In the genomic region with DNA sequence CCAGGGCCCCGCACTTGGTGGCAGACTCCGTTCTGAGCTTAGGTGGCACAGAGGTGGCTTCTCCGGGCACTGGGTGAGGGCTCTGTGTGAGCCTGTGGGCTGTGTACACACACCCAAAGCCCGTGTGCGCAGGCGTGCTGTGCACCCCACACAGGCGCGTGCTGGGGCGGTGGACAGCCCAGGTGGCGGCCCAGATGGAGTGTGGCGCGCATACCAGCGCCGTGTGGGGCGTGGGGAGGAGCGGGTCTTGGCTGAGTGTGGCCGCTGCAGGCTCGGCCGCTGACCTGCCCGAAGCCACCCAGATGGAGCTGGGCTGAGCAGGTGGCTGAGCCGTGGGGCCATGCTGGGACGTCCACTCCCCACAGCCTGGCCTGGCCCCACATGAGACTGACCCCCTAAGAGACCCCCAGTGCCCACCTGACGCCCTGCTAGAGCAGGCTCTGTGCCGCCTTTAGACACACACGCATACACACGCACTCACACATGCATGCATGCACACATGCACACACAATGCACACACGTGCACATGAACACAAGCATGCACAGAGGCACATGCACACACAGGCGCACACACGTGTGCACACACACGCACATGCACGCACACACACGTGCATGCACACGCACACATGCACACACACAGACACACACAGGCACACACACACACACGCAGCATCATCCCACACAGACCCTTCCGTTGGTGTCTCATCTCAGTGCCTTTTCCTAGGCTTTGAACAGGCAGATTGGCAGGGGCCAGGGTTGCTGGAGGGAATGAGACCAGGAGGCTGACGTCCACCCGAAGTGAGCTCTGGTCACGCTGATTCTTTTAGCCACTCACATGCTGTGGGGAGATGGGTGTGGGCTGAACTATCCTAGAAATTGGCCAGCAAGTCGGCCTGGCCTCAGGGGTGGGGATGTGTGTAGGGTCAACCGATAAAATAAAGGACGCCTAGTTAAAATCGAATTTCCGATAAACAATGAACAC, we compare ENCODE assay signal across 16 cellular contexts. TPM values are rescaled to one million over a fixed set of nuclear protein-coding genes. Genes with fewer than 3 reads are reported as not detected.
DNase-seq lines count a peak whose midpoint lies in the region; ATAC-seq, FAIRE-seq and TF ChIP-seq lines count a peak whose summit lies in the region.
"Had no signal": no experiment of that assay in that cellular context is flagged by ENCODE, and none has a peak within 500 bp of the region (broad histone marks: within the 10 kb centered on the region; RNA-seq: fewer than 3 reads in every experiment).

No MANE protein-coding gene starts in this region.

- H3K4me1 Mint-ChIP-seq in nephron: peaks cover 18% of the 10 kb centered on the region

- no peak overlapping the region for H3K9ac ChIP-seq in GM12878 (ENCODE audit: control insufficient read depth, insufficient read depth, low read length)
- H3K9ac ChIP-seq: BLaER1 treated with 17β-estradiol and CSF1 and Interleukin-3, amounts not matched to agents 10 nM and 100 nM had no signal

- intact Hi-C loops in GM12878 (cut with micrococcal nuclease; ENCODE audit: unreplicated experiment) (no loop called here), Right ventricle myocardium inferior (cut with DNase I) (no loop called here), tibial artery (cut with DNase I; ENCODE audit: low total_unique reads) (no loop called here)

- H2AFZ ChIP-seq in GM12878 (ENCODE audit: control insufficient read depth, low read depth, low read length): no peak overlapping the region

- no peak overlapping the region for H3K4me2 ChIP-seq in GM12878 (ENCODE audit: control insufficient read depth, insufficient read depth)

- peak overlapping the region; percentile 47 to 96 (median 72) for H3K27ac Mint-ChIP-seq in nephron

- H3K9me3 ChIP-seq in GM12878 (replicated peaks; ENCODE audit: control insufficient read depth, insufficient read depth, low read length) (no peaks in the 10 kb centered on the region), tibial artery (no peaks in the 10 kb centered on the region)
- H3K9me3 ChIP-seq: BLaER1 treated with 17β-estradiol and CSF1 and Interleukin-3, amounts not matched to agents 10 nM and 100 nM had no signal

- H3K36me3 Mint-ChIP-seq in nephron (ENCODE audit: low read depth): no peaks in the 10 kb centered on the region

- H3K36me3 ChIP-seq in GM12878 (ENCODE audit: control insufficient read depth in 2 of 2, insufficient read depth in 2 of 2, low read length in 1 of 2) (no peaks in the 10 kb centered on the region), tibial artery (no peaks in the 10 kb centered on the region)
- H3K36me3 ChIP-seq: BLaER1 treated with 17β-estradiol and CSF1 and Interleukin-3, amounts not matched to agents 10 nM and 100 nM had no signal

- CTCF ChIA-PET in GM12878 (lab: Yijun Ruan, JAX): no interaction called here

- no peak for TF ChIP-seq RAD21 in GM12878 (IDR thresholded peaks at IDR 0.05; ENCODE audit: insufficient read depth, low read depth, low read length)

- TF ChIP-seq POLR2A in GM12878 (IDR thresholded peaks at IDR 0.05; ENCODE audit: low read depth, low read length): no peak

- H3K4me1 ChIP-seq in GM12878 (ENCODE audit: control insufficient read depth, insufficient read depth, low read length) (peaks cover 9% of the 10 kb centered on the region), tibial artery (peaks cover 0 to 38% (median 23%) of the 10 kb centered on the region in 4 donors)

- SMC1A ChIA-PET in GM12878 (lab: Charles Lee; ENCODE audit: uncharacterized antibody, unreplicated experiment): no interaction called here

- H3K27ac ChIP-seq in GM12878 (ENCODE audit: control insufficient read depth, insufficient read depth) (no peak overlapping the region), tibial artery (no peak overlapping the region)
- H3K27ac ChIP-seq: BLaER1 treated with 17β-estradiol and CSF1 and Interleukin-3, amounts not matched to agents 10 nM and 100 nM had no signal

- H3K27me3 ChIP-seq in GM12878 (replicated peaks in 1 of 2; ENCODE audit: control insufficient read depth in 2 of 2, insufficient read depth in 2 of 2, low read length in 1 of 2) (peaks cover 4 to 9% of the 10 kb centered on the region in 2 experiments; a peak in 3 of 4 replicates), tibial artery (peaks cover 0 to 81% of the 10 kb centered on the region in 2 donors)

- DNase-seq in DMS53 (lab: John Stamatoyannopoulos, UW) (peak; percentile 42), DMS53 treated with DMSO at 0.1 percent for 48 hours (lab: John Stamatoyannopoulos, UW; ENCODE audit: unreplicated experiment) (no peak), G401 (ENCODE audit: low spot score) (peak; percentile 89), GM12878 (ENCODE audit: low read depth, low spot score) (no peak), Right ventricle myocardium inferior (ENCODE audit: missing footprints) (no peak), tibial artery (no peak)
- DNase-seq in activated CD8-positive, alpha-beta memory T cell treated with anti-CD3 and anti-CD28 coated beads for 24 hours: no peak
- DNase-seq: 8988T, NCI-H1694, NCI-H446 treated with DMSO at 0.1 percent for 48 hours had no signal

- TF ChIP-seq CTCF in GM12878 (IDR thresholded peaks at IDR 0.05 in 2 of 3, conservative IDR thresholded peaks at IDR 0.05 in 1 of 3; ENCODE audit: control insufficient read depth in 2 of 3, extremely low read depth in 1 of 3, insufficient read depth in 1 of 3, low read depth in 3 of 3, low read length in 3 of 3): no peak
- TF ChIP-seq CTCF in nephron (IDR thresholded peaks at IDR 0.05; ENCODE audit: unreplicated experiment in 3 of 3): no peak
- TF ChIP-seq CTCF in tibial artery (IDR thresholded peaks at IDR 0.05): no peak

- no peak for TF ChIP-seq EP300 in GM12878 (IDR thresholded peaks at IDR 0.05; ENCODE audit: borderline replicate concordance in 1 of 2, control insufficient read depth in 1 of 2, low read depth in 2 of 2, low read length in 2 of 2)

- H3K79me2 ChIP-seq in GM12878 (ENCODE audit: control insufficient read depth, insufficient read depth, low read length): no peaks in the 10 kb centered on the region

- no peak for FAIRE-seq in GM12878 (lab: Jason Lieb, UNC)
- FAIRE-seq: GM12891 had no signal

- H3K27me3 Mint-ChIP-seq in nephron (ENCODE audit: low read depth): peaks cover 32% of the 10 kb centered on the region

- no peaks in the 10 kb centered on the region for H4K20me1 ChIP-seq in GM12878 (ENCODE audit: control insufficient read depth, insufficient read depth)

- H3K4me3 Mint-ChIP-seq in nephron: peak overlapping the region; percentile 28 to 73 (median 45)

- H3K4me3 ChIP-seq in GM12878 (no peak overlapping the region), tibial artery (no peak overlapping the region)
- H3K4me3 ChIP-seq: BLaER1 treated with 17β-estradiol and CSF1 and Interleukin-3, amounts not matched to agents 10 nM and 100 nM had no signal

- ATAC-seq in GM12878 (no peak), Right ventricle myocardium inferior (no peak)
- ATAC-seq: HCT116 had no signal

- 76% methylated on average over 33 of the region's 43 CpGs for WGBS in GM12878 (ENCODE audit: insufficient coverage, insufficient replicate concordance, low lambda C conversion rate, missing lambda C conversion rate)

- POLR2A ChIA-PET in GM12878 (lab: Charles Lee): no interaction called here

- RAD21 ChIA-PET in GM12878 (lab: Charles Lee; ENCODE audit: unreplicated experiment): no interaction called here

- BruUV-seq in GM12878 (replicated peaks; lab: Mats Ljungman, UMichigan): no TSS peak

- in situ Hi-C loops in G401 (cut with HindIII; ENCODE audit: low sequenced_read_pairs) (no loop called here), GM12878 (cut with MboI) (no loop called here)

- no peaks in the 10 kb centered on the region for H3K9me3 Mint-ChIP-seq in nephron

RNA-seq across cellular contexts. Expression of a gene that starts 2.1 kb away (rescaled TPM):
- 0.41 and 2.3 TPM in 2 replicates for total RNA-seq in G401 (2014; rRNA removed; shearing (Covaris generic))
- total RNA-seq in GM12878 (2013; cell fraction: nucleolus; rRNA removed): not detected in 2 replicates
- total RNA-seq in GM12878 (2014; rRNA removed) (not detected in 2 replicates), GM12878 (2014; rRNA removed; fragmentation: Illumina TruSeq; extraction: Trizol) (not detected in 2 replicates), GM12878 (2021) (not detected in 2 replicates), Right ventricle myocardium inferior (not detected)
- not detected for polyA plus RNA-seq in GM12878 (2011; ENCODE audit: low read depth)
- polyA plus RNA-seq in GM12878 (2011; rRNA removed) (not detected in 2 replicates), GM12878 (2014; fragmentation: Illumina TruSeq; extraction: Trizol) (not detected in 2 replicates), GM12878 (2014; fragmentation: Nextera tagmentation; extraction: Ambion mirVana) (not detected), GM12878 (2014; rRNA removed) (not detected in 2 replicates), GM12878 (2016; fragmentation: Nextera tagmentation; extraction: Ambion mirVana) (not detected)
- not detected in 2 replicates for polyA plus RNA-seq in GM12878 (2011; cell fraction: cytosol; rRNA removed)
- not detected in 2 replicates for polyA plus RNA-seq in GM12878 (2011; cell fraction: nucleus; rRNA removed)
- not detected in 2 replicates for polyA plus RNA-seq in GM12878 (2012)
- not detected in 2 replicates for polyA minus RNA-seq in GM12878 (2011; rRNA and poly(A)+ RNA removed)
- not detected in 2 replicates for polyA minus RNA-seq in GM12878 (2011; cell fraction: cytosol; rRNA and poly(A)+ RNA removed)
- polyA minus RNA-seq in GM12878 (2011; cell fraction: nucleus; rRNA and poly(A)+ RNA removed): not detected in 2 replicates
- total RNA-seq: OCI-LY7, RPMI7951 had no signal

RNA-seq across cellular contexts. Expression of a gene that starts 4.6 kb away (rescaled TPM):
- 2.7 and 4.1 TPM in 2 replicates for total RNA-seq in G401 (2014; rRNA removed; shearing (Covaris generic))
- total RNA-seq in GM12878 (2013; cell fraction: nucleolus; rRNA removed): 8.6 and 10.5 TPM in 2 replicates
- total RNA-seq in GM12878 (2014; rRNA removed) (1.1 and 1.5 TPM in 2 replicates), GM12878 (2014; rRNA removed; fragmentation: Illumina TruSeq; extraction: Trizol) (0.13 and 0.18 TPM in 2 replicates), GM12878 (2021) (0.67 and 0.72 TPM in 2 replicates), Right ventricle myocardium inferior (0.57 TPM)
- polyA plus RNA-seq in GM12878 (2011; ENCODE audit: low read depth): 0.54 TPM
- polyA plus RNA-seq in GM12878 (2011; rRNA removed) (0.35 and 0.57 TPM in 2 replicates), GM12878 (2014; fragmentation: Illumina TruSeq; extraction: Trizol) (0.07 TPM in 1 of 2 replicates, not detected in the other), GM12878 (2014; fragmentation: Nextera tagmentation; extraction: Ambion mirVana) (not detected), GM12878 (2014; rRNA removed) (0.97 and 1.1 TPM in 2 replicates), GM12878 (2016; fragmentation: Nextera tagmentation; extraction: Ambion mirVana) (under 1 TPM in 1 of 2 experiments, not detected in 1; 0.52 TPM)
- polyA plus RNA-seq in GM12878 (2011; cell fraction: cytosol; rRNA removed): 0.79 and 0.85 TPM in 2 replicates
- 4.8 and 5.7 TPM in 2 replicates for polyA plus RNA-seq in GM12878 (2011; cell fraction: nucleus; rRNA removed)
- polyA plus RNA-seq in GM12878 (2012): 1.6 TPM in 2 replicates
- polyA minus RNA-seq in GM12878 (2011; rRNA and poly(A)+ RNA removed): 0.29 and 0.52 TPM in 2 replicates
- polyA minus RNA-seq in GM12878 (2011; cell fraction: cytosol; rRNA and poly(A)+ RNA removed): 0.53 TPM in 1 of 2 replicates, not detected in the other
- 2.0 and 3.3 TPM in 2 replicates for polyA minus RNA-seq in GM12878 (2011; cell fraction: nucleus; rRNA and poly(A)+ RNA removed)

RNA-seq across cellular contexts. Expression of a gene that starts 7.5 kb away (rescaled TPM):
- 38.8 and 54.4 TPM in 2 replicates for total RNA-seq in G401 (2014; rRNA removed; shearing (Covaris generic))
- 39.2 and 47.0 TPM in 2 replicates for total RNA-seq in GM12878 (2013; cell fraction: nucleolus; rRNA removed)
- total RNA-seq in GM12878 (2014; rRNA removed) (15.5 and 17.5 TPM in 2 replicates), GM12878 (2014; rRNA removed; fragmentation: Illumina TruSeq; extraction: Trizol) (4.5 and 5.5 TPM in 2 replicates), GM12878 (2021) (24.0 and 31.3 TPM in 2 replicates), Right ventricle myocardium inferior (16.6 TPM)
- polyA plus RNA-seq in GM12878 (2011; ENCODE audit: low read depth): 3.2 TPM
- polyA plus RNA-seq in GM12878 (2011; rRNA removed) (2.0 and 5.7 TPM in 2 replicates), GM12878 (2014; fragmentation: Illumina TruSeq; extraction: Trizol) (1.9 and 4.4 TPM in 2 replicates), GM12878 (2014; fragmentation: Nextera tagmentation; extraction: Ambion mirVana) (1 to 10 TPM in 1 of 2 experiments, not detected in 1; 1.8 TPM), GM12878 (2014; rRNA removed) (26.6 and 28.5 TPM in 2 replicates), GM12878 (2016; fragmentation: Nextera tagmentation; extraction: Ambion mirVana) (10 to 100 TPM; 25.6 to 30.7 TPM)
- polyA plus RNA-seq in GM12878 (2011; cell fraction: cytosol; rRNA removed): 7.9 and 14.6 TPM in 2 replicates
- 62.1 and 85.8 TPM in 2 replicates for polyA plus RNA-seq in GM12878 (2011; cell fraction: nucleus; rRNA removed)
- polyA plus RNA-seq in GM12878 (2012): 12.2 and 13.2 TPM in 2 replicates
- 7.8 and 15.8 TPM in 2 replicates for polyA minus RNA-seq in GM12878 (2011; rRNA and poly(A)+ RNA removed)
- polyA minus RNA-seq in GM12878 (2011; cell fraction: cytosol; rRNA and poly(A)+ RNA removed): 6.1 and 7.1 TPM in 2 replicates
- 16.1 and 27.3 TPM in 2 replicates for polyA minus RNA-seq in GM12878 (2011; cell fraction: nucleus; rRNA and poly(A)+ RNA removed)

RNA-seq across cellular contexts. Expression of a gene that starts 27.6 kb away (rescaled TPM):
- total RNA-seq in G401 (2014; rRNA removed; shearing (Covaris generic)): 28.6 and 32.2 TPM in 2 replicates
- 9.6 and 12.5 TPM in 2 replicates for total RNA-seq in GM12878 (2013; cell fraction: nucleolus; rRNA removed)
- total RNA-seq in GM12878 (2014; rRNA removed) (10.2 and 10.6 TPM in 2 replicates), GM12878 (2014; rRNA removed; fragmentation: Illumina TruSeq; extraction: Trizol) (1.8 and 3.3 TPM in 2 replicates), GM12878 (2021) (10.0 and 11.8 TPM in 2 replicates), Right ventricle myocardium inferior (8.8 TPM)
- polyA plus RNA-seq in GM12878 (2011; ENCODE audit: low read depth): 2.0 TPM
- polyA plus RNA-seq in GM12878 (2011; rRNA removed) (2.1 and 3.9 TPM in 2 replicates), GM12878 (2014; fragmentation: Illumina TruSeq; extraction: Trizol) (2.0 TPM in 1 of 2 replicates, not detected in the other), GM12878 (2014; fragmentation: Nextera tagmentation; extraction: Ambion mirVana) (under 1 TPM; 0.06 to 0.35 TPM), GM12878 (2014; rRNA removed) (12.8 and 14.3 TPM in 2 replicates), GM12878 (2016; fragmentation: Nextera tagmentation; extraction: Ambion mirVana) (1 to 10 TPM; 5.2 to 6.9 TPM)
- 7.3 and 10.2 TPM in 2 replicates for polyA plus RNA-seq in GM12878 (2011; cell fraction: cytosol; rRNA removed)
- polyA plus RNA-seq in GM12878 (2011; cell fraction: nucleus; rRNA removed): 12.8 and 17.3 TPM in 2 replicates
- polyA plus RNA-seq in GM12878 (2012): 6.6 and 7.5 TPM in 2 replicates
- 2.6 and 6.1 TPM in 2 replicates for polyA minus RNA-seq in GM12878 (2011; rRNA and poly(A)+ RNA removed)
- 5.7 and 7.1 TPM in 2 replicates for polyA minus RNA-seq in GM12878 (2011; cell fraction: cytosol; rRNA and poly(A)+ RNA removed)
- polyA minus RNA-seq in GM12878 (2011; cell fraction: nucleus; rRNA and poly(A)+ RNA removed): 2.7 TPM in 2 replicates

RNA-seq across cellular contexts. Expression of a gene that starts 34.7 kb away (rescaled TPM):
- 38.8 and 54.3 TPM in 2 replicates for total RNA-seq in G401 (2014; rRNA removed; shearing (Covaris generic))
- 70.5 and 96.8 TPM in 2 replicates for total RNA-seq in GM12878 (2013; cell fraction: nucleolus; rRNA removed)
- total RNA-seq in GM12878 (2014; rRNA removed): 30.3 and 35.8 TPM in 2 replicates
- total RNA-seq in GM12878 (2014; rRNA removed; fragmentation: Illumina TruSeq; extraction: Trizol): 6.9 and 8.0 TPM in 2 replicates
- 66.7 and 78.5 TPM in 2 replicates for total RNA-seq in GM12878 (2021)
- 4.9 TPM for polyA plus RNA-seq in GM12878 (2011; ENCODE audit: low read depth)
- 4.4 and 12.8 TPM in 2 replicates for polyA plus RNA-seq in GM12878 (2011; rRNA removed)
- polyA plus RNA-seq in GM12878 (2011; cell fraction: cytosol; rRNA removed): 15.5 and 29.7 TPM in 2 replicates
- polyA plus RNA-seq in GM12878 (2011; cell fraction: nucleus; rRNA removed): 103 and 157 TPM in 2 replicates
- polyA plus RNA-seq in GM12878 (2012): 25.2 and 27.2 TPM in 2 replicates
- polyA plus RNA-seq in GM12878 (2014; fragmentation: Illumina TruSeq; extraction: Trizol): 0.62 and 3.8 TPM in 2 replicates
- polyA plus RNA-seq in GM12878 (2014; fragmentation: Nextera tagmentation; extraction: Ambion mirVana): 1 to 10 TPM in 1 of 2 experiments, under 1 TPM in 1; 0.40 to 1.1 TPM
- polyA plus RNA-seq in GM12878 (2014; rRNA removed): 40.2 and 48.8 TPM in 2 replicates
- polyA plus RNA-seq in GM12878 (2016; fragmentation: Nextera tagmentation; extraction: Ambion mirVana): 1 to 10 TPM; 7.7 to 8.6 TPM
- 10.8 and 27.2 TPM in 2 replicates for polyA minus RNA-seq in GM12878 (2011; rRNA and poly(A)+ RNA removed)
- 25.5 and 28.9 TPM in 2 replicates for polyA minus RNA-seq in GM12878 (2011; cell fraction: cytosol; rRNA and poly(A)+ RNA removed)
- 14.6 and 33.4 TPM in 2 replicates for polyA minus RNA-seq in GM12878 (2011; cell fraction: nucleus; rRNA and poly(A)+ RNA removed)
- total RNA-seq in Right ventricle myocardium inferior: 16.8 TPM

Comparison
In these comparisons a context has a peak if more than half of its experiments do, and no peak if none do; other contexts are left out.
1. DNase-seq: peak in DMS53 (single experiment) and G401 (single experiment); none in DMS53 treated with DMSO at 0.1 percent for 48 hours (single experiment), GM12878 (single experiment), Right ventricle myocardium inferior (single experiment), activated CD8-positive, alpha-beta memory T cell treated with anti-CD3 and anti-CD28 coated beads for 24 hours (single experiment) and tibial artery (0 of 2).